10 cellular contexts compared by ENCODE assay signal in genomic region chr9:33620738-33621439, GRCh38.
DNase-seq lines count a peak whose midpoint lies in the region; ATAC-seq and TF ChIP-seq lines count a peak whose summit lies in the region.
"Had no signal": no experiment of that assay in that cellular context is flagged by ENCODE, and none has a peak within 500 bp of the region (broad histone marks: within the 10 kb centered on the region; RNA-seq: fewer than 3 reads in every experiment).

No MANE protein-coding gene starts in this region.

- H3K4me1 ChIP-seq in esophagus squamous epithelium (peaks cover 0 to 27% (median 4%) of the 10 kb centered on the region in 3 donors), sigmoid colon (peaks cover 0 to 17% (median 8%) of the 10 kb centered on the region in 4 donors)

- DNase-seq in Daoy (ENCODE audit: low read depth) (peak; percentile 70), NCI-H2196 treated with DMSO at 0.1 percent for 48 hours (lab: John Stamatoyannopoulos, UW; ENCODE audit: unreplicated experiment) (peak; percentile 21), esophagus squamous epithelium (lab: John Stamatoyannopoulos, UW) (no peak), sigmoid colon (no peak), MG63 (no peak), NCI-H82 treated with DMSO at 0.1 percent for 48 hours (lab: John Stamatoyannopoulos, UW; ENCODE audit: unreplicated experiment) (no peak), G401 (ENCODE audit: low spot score) (no peak)
- DNase-seq: activated CD4-positive, alpha-beta T cell treated with anti-CD3 and anti-CD28 coated beads, Interleukin-2, amount 10 ng/mL, durations not matched to agents 7 days and 5 days; immature natural killer cell had no signal

- H3K4me3 ChIP-seq in esophagus squamous epithelium (no peak overlapping the region), sigmoid colon (peak overlapping the region in 1 of 4 donors; percentile 1), MG63 (no peak overlapping the region)

- H3K9me3 ChIP-seq in esophagus squamous epithelium, result no peaks in the 10 kb centered on the region
- no peaks in the 10 kb centered on the region for H3K9me3 ChIP-seq in sigmoid colon
- H3K9me3 ChIP-seq in MG63, result no peaks in the 10 kb centered on the region

- no peak for ATAC-seq in HG02610 (IDR thresholded peaks at IDR 0.05; ENCODE audit: unreplicated experiment)

- peak in 1 of 4 donors; percentile 9 for TF ChIP-seq EP300 in sigmoid colon (IDR thresholded peaks at IDR 0.05)

- H3K27ac ChIP-seq in esophagus squamous epithelium, result peak overlapping the region; percentile 67 to 80 (median 75)
- peak overlapping the region; percentile 52 to 78 (median 60) for H3K27ac ChIP-seq in sigmoid colon

- 35 to 37% methylated on average over 10 of the region's 10 CpGs for WGBS in esophagus squamous epithelium, 2 donors
- WGBS in sigmoid colon, 2 donors, result 58 to 74% methylated on average over 10 of the region's 10 CpGs

- no peaks in the 10 kb centered on the region for H3K36me3 ChIP-seq in esophagus squamous epithelium
- no peaks in the 10 kb centered on the region for H3K36me3 ChIP-seq in sigmoid colon
- H3K36me3 ChIP-seq in MG63, result no peaks in the 10 kb centered on the region

- intact Hi-C loops in esophagus squamous epithelium (cut with DNase I) (loop anchor here (5.0 kb wide), 1 partner anchor 101 kb away; no protein-coding TSS in a partner anchor), sigmoid colon (cut with DNase I) (no loop called here)

- H3K27me3 ChIP-seq in esophagus squamous epithelium (peaks cover 0 to 34% (median 0%) of the 10 kb centered on the region in 4 donors), sigmoid colon (no peaks in the 10 kb centered on the region), MG63 (no peaks in the 10 kb centered on the region)

- no peak for TF ChIP-seq CTCF in esophagus squamous epithelium (IDR thresholded peaks at IDR 0.05)
- no peak for TF ChIP-seq CTCF in sigmoid colon (IDR thresholded peaks at IDR 0.05)

- in situ Hi-C loops in G401 (cut with HindIII; ENCODE audit: low sequenced_read_pairs), result no loop called here

- TF ChIP-seq POLR2A in esophagus squamous epithelium (IDR thresholded peaks at IDR 0.05), result no peak
- no peak for TF ChIP-seq POLR2A in sigmoid colon (IDR thresholded peaks at IDR 0.05)

Comparison
In these comparisons a context has a peak if more than half of its experiments do, and no peak if none do; other contexts are left out.
1. DNase-seq: peak in Daoy (single experiment) and NCI-H2196 treated with DMSO at 0.1 percent for 48 hours (single experiment); none in esophagus squamous epithelium (single experiment), sigmoid colon (single experiment), MG63 (single experiment), NCI-H82 treated with DMSO at 0.1 percent for 48 hours (single experiment) and G401 (single experiment).